In the genomic region with DNA sequence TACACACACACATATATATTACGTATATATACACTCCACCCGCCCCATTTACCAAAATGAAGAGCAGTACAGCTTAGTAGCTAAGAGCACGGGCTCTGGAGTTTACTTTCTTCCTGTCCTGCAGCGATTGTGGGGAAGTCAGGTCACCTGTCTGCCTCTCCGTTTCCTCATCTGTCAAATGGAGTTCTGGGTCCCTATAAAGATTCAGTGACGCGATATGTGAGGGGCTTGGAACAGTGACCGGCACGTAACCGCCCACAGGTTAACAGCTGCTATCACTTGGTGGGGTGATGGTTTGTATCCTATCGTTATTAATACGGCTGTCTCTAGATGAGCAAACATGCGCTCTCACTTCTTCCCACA, we compare ENCODE assay signal across 8 cellular contexts. TPM values are rescaled to one million over a fixed set of nuclear protein-coding genes. Genes with fewer than 3 reads are reported as not detected.
DNase-seq lines count a peak whose midpoint lies in the region; ATAC-seq and TF ChIP-seq lines count a peak whose summit lies in the region.

No MANE protein-coding gene starts in this region.

- H3K4me3 ChIP-seq in mesodermal cell (ENCODE audit: extremely low read depth, insufficient read depth, low read length, poor library complexity, severe bottlenecking) (peak overlapping the region; percentile 86), stomach smooth muscle (ENCODE audit: low read length in 2 of 2) (peak overlapping the region; percentile 95 to 97)

- WGBS in mesodermal cell (ENCODE audit: insufficient coverage in 2 of 2), 2 experiments: 4 to 12% methylated on average over 11 to 12 of the region's 13 CpGs

- intact Hi-C loops in Calu3 (cut with micrococcal nuclease; ENCODE audit: unreplicated experiment): no loop called here

- H3K9me3 Mint-ChIP-seq in Calu3 (ENCODE audit: low read depth, unreplicated experiment): no peaks in the 10 kb centered on the region

- TSS peak; percentile 62 for BruUV-seq in Calu3 (replicated peaks; lab: Mats Ljungman, UMichigan)

- H3K9ac ChIP-seq in stomach smooth muscle (ENCODE audit: low read length in 2 of 2): peak overlapping the region; percentile 89 to 95

- no peaks in the 10 kb centered on the region for H3K27me3 Mint-ChIP-seq in Calu3 (ENCODE audit: unreplicated experiment)

- peaks cover 23% of the 10 kb centered on the region for H3K4me1 Mint-ChIP-seq in Calu3 (ENCODE audit: low read depth, unreplicated experiment)

- peak overlapping the region; percentile 96 for H3K4me3 Mint-ChIP-seq in Calu3 (ENCODE audit: low read depth, unreplicated experiment)

- peaks cover 16% of the 10 kb centered on the region for H3K36me3 Mint-ChIP-seq in Calu3 (ENCODE audit: insufficient read depth, unreplicated experiment)

- H3K27me3 ChIP-seq in stomach smooth muscle (ENCODE audit: control insufficient read depth in 1 of 2, insufficient read depth in 2 of 2, low read length in 2 of 2): no peaks in the 10 kb centered on the region

- peak; percentile 27 for DNase-seq in Calu3
- DNase-seq in dermis microvascular lymphatic vessel endothelial cell (ENCODE audit: low read depth in 2 of 2): peak; percentile 74 to 75
- DNase-seq in cerebellar nuclear complex (lab: John Stamatoyannopoulos, UW): no peak

- H3K9me3 ChIP-seq in mesodermal cell (ENCODE audit: control insufficient read depth, low read length) (no peaks in the 10 kb centered on the region), stomach smooth muscle (ENCODE audit: control insufficient read depth in 2 of 2, low read length in 2 of 2) (no peaks in the 10 kb centered on the region)

- CTCF ChIA-PET in Calu3 (lab: Charles Lee): interaction anchor here (0.7 to 1.6 kb wide), 4 partner anchors 13 to 73 kb away, joined by 3 to 8 read pairs (median 5); no protein-coding TSS in a partner anchor

- H3K27ac Mint-ChIP-seq in Calu3 (ENCODE audit: unreplicated experiment): peak overlapping the region; percentile 89

- H3K27ac ChIP-seq in mesodermal cell (ENCODE audit: low read depth, low read length, severe bottlenecking): peak overlapping the region; percentile 73
- peak overlapping the region; percentile 84 for H3K27ac ChIP-seq in stomach smooth muscle (ENCODE audit: low read length)

- no peaks in the 10 kb centered on the region for H3K4me1 ChIP-seq in mesodermal cell (ENCODE audit: control insufficient read depth, insufficient read depth, low read length, poor library complexity, severe bottlenecking)
- H3K4me1 ChIP-seq in stomach smooth muscle (ENCODE audit: control insufficient read depth, insufficient read depth, low read length): peaks cover 4% of the 10 kb centered on the region

- H3K36me3 ChIP-seq in mesodermal cell (ENCODE audit: control insufficient read depth, insufficient read depth, low read length) (peaks cover 14% of the 10 kb centered on the region), stomach smooth muscle (ENCODE audit: control insufficient read depth in 2 of 2, insufficient read depth in 2 of 2, low read length in 2 of 2) (no peaks in the 10 kb centered on the region)

- ATAC-seq in GM19351 (IDR thresholded peaks at IDR 0.05; ENCODE audit: unreplicated experiment) (peak; percentile 59), HG03378 (IDR thresholded peaks at IDR 0.05; ENCODE audit: unreplicated experiment) (peak; percentile 55), SK-N-SH treated with all-trans-retinoic acid at 6 μM for 48 hours (peak; percentile 62)

- no peak for TF ChIP-seq CTCF in Calu3 (IDR thresholded peaks at IDR 0.05; ENCODE audit: unreplicated experiment)

TF ChIP-seq in SK-N-SH treated with all-trans-retinoic acid at 6 μM for 48 hours, 23 proteins besides CTCF, POLR2A, EP300 and RAD21:
- TF ChIP-seq ZNF565 (CRISPR knock-in tag; conservative IDR thresholded peaks at IDR 0.05; ENCODE audit: low read depth): no peak
- TF ChIP-seq GLIS3 (CRISPR knock-in tag; IDR thresholded peaks at IDR 0.05): no peak
- TF ChIP-seq, protein P1, sequence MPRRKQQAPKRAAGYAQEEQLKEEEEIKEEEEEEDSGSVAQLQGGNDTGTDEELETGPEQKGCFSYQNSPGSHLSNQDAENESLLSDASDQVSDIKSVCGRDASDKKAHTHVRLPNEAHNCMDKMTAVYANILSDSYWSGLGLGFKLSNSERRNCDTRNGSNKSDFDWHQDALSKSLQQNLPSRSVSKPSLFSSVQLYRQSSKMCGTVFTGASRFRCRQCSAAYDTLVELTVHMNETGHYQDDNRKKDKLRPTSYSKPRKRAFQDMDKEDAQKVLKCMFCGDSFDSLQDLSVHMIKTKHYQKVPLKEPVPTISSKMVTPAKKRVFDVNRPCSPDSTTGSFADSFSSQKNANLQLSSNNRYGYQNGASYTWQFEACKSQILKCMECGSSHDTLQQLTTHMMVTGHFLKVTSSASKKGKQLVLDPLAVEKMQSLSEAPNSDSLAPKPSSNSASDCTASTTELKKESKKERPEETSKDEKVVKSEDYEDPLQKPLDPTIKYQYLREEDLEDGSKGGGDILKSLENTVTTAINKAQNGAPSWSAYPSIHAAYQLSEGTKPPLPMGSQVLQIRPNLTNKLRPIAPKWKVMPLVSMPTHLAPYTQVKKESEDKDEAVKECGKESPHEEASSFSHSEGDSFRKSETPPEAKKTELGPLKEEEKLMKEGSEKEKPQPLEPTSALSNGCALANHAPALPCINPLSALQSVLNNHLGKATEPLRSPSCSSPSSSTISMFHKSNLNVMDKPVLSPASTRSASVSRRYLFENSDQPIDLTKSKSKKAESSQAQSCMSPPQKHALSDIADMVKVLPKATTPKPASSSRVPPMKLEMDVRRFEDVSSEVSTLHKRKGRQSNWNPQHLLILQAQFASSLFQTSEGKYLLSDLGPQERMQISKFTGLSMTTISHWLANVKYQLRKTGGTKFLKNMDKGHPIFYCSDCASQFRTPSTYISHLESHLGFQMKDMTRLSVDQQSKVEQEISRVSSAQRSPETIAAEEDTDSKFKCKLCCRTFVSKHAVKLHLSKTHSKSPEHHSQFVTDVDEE (CRISPR knock-in tag; IDR thresholded peaks at IDR 0.05): no peak
- TF ChIP-seq, protein P2, sequence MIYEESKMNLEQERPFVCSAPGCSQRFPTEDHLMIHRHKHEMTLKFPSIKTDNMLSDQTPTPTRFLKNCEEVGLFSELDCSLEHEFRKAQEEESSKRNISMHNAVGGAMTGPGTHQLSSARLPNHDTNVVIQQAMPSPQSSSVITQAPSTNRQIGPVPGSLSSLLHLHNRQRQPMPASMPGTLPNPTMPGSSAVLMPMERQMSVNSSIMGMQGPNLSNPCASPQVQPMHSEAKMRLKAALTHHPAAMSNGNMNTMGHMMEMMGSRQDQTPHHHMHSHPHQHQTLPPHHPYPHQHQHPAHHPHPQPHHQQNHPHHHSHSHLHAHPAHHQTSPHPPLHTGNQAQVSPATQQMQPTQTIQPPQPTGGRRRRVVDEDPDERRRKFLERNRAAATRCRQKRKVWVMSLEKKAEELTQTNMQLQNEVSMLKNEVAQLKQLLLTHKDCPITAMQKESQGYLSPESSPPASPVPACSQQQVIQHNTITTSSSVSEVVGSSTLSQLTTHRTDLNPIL (CRISPR knock-in tag; IDR thresholded peaks at IDR 0.05; ENCODE audit: low read depth): no peak
- TF ChIP-seq ARNTL (CRISPR knock-in tag; IDR thresholded peaks at IDR 0.05; ENCODE audit: borderline replicate concordance, low read depth): no peak
- no peak for TF ChIP-seq ESRRG (CRISPR knock-in tag; IDR thresholded peaks at IDR 0.05)

RNA-seq across cellular contexts. Expression of a gene that starts 0.5 kb away (rescaled TPM):
- 21.3 and 23.5 TPM in 2 replicates for total RNA-seq in Calu3 (2022)
- 21.5 and 21.8 TPM in 2 replicates for total RNA-seq in dermis microvascular lymphatic vessel endothelial cell
- polyA plus RNA-seq in mesodermal cell (2013, experiment 1 of 2): 16.7 TPM
- polyA plus RNA-seq in mesodermal cell (2013, experiment 2 of 2): 17.4 TPM

RNA-seq across cellular contexts. Expression of a gene that starts 0.5 kb away (rescaled TPM):
- total RNA-seq in Calu3 (2022): 34.4 and 39.3 TPM in 2 replicates
- total RNA-seq in dermis microvascular lymphatic vessel endothelial cell: 113 and 138 TPM in 2 replicates
- 35.8 TPM for polyA plus RNA-seq in mesodermal cell (2013, experiment 1 of 2)
- 34.0 TPM for polyA plus RNA-seq in mesodermal cell (2013, experiment 2 of 2)

Comparison
In these comparisons a context has a peak if more than half of its experiments do, and no peak if none do; other contexts are left out.
1. DNase-seq: peak in Calu3 (single experiment) and dermis microvascular lymphatic vessel endothelial cell (2 of 2); none in cerebellar nuclear complex (0 of 2).
2. Peak in every context shown above with its lines, with median percentiles within 50 percentile points of each other: ATAC-seq.